In genomic region chr16:678209-678857, GRCh38 we compare ENCODE assay signal across 14 cellular contexts. TPM values are rescaled to one million over a fixed set of nuclear protein-coding genes. Genes with fewer than 3 reads are reported as not detected.
A peak's percentile ranks its signal among the peaks of the same experiment; 100 is the strongest.
DNase-seq lines count a peak whose midpoint lies in the region; ATAC-seq and TF ChIP-seq lines count a peak whose summit lies in the region.
"Had no signal": no experiment of that assay in that cellular context is flagged by ENCODE, and none has a peak within 500 bp of the region (broad histone marks: within the 10 kb centered on the region; RNA-seq: fewer than 3 reads in every experiment).

No MANE protein-coding gene starts in this region.

- no peak for TF ChIP-seq POLR2A in adrenal gland (IDR thresholded peaks at IDR 0.05)

- H3K9me3 ChIP-seq in SK-N-SH = no peaks in the 10 kb centered on the region
- H3K9me3 ChIP-seq in trophoblast cell (ENCODE audit: insufficient read depth, low read depth, low read length) = peaks cover 4% of the 10 kb centered on the region
- H3K9me3 ChIP-seq in adrenal gland (replicated peaks in 1 of 3) = no peaks in the 10 kb centered on the region
- H3K9me3 ChIP-seq: spleen, testis had no signal

- no peak overlapping the region for H3K18ac ChIP-seq in trophoblast cell (ENCODE audit: low read length)

- H3K79me2 ChIP-seq in SK-N-SH (ENCODE audit: insufficient read depth) (peaks cover 30% of the 10 kb centered on the region), trophoblast cell (ENCODE audit: control insufficient read depth, insufficient read depth, low read length, poor library complexity) (peaks cover 16% of the 10 kb centered on the region)

- H3K14ac ChIP-seq in trophoblast cell (ENCODE audit: low read length) = no peak overlapping the region

- no peak overlapping the region for H3K23ac ChIP-seq in trophoblast cell (ENCODE audit: low read length)

- H3K27ac Mint-ChIP-seq in activated CD8-positive, alpha-beta T cell treated with anti-CD3 and anti-CD28 coated beads for 36 hours = no peak overlapping the region

- 91% methylated on average over 17 of the region's 21 CpGs for WGBS in SK-N-SH (ENCODE audit: low lambda C conversion rate)
- WGBS in trophoblast cell (ENCODE audit: extremely low coverage, insufficient coverage, insufficient read length) = no CpG with 5 or more reads among the region's 21 CpGs
- WGBS in adrenal gland, 4 donors = 49 to 82% (median 75%) methylated on average over 4 to 21 of the region's 21 CpGs

- DNase-seq in SK-N-SH (no peak), trophoblast cell (no peak), AG08395 (ENCODE audit: low spot score) (no peak), adrenal gland (no peak)
- DNase-seq in activated CD8-positive, alpha-beta T cell treated with anti-CD3 and anti-CD28 coated beads for 36 hours = no peak
- DNase-seq: head of caudate nucleus, islet precursor cell, T-helper 2 cell, testis had no signal

- no peak for ATAC-seq in SK-N-SH treated with all-trans-retinoic acid at 6 μM for 48 hours
- ATAC-seq in activated CD8-positive, alpha-beta T cell treated with anti-CD3 and anti-CD28 coated beads for 36 hours = no peak

- intact Hi-C loops in activated CD8-positive, alpha-beta T cell treated with anti-CD3 and anti-CD28 coated beads for 36 hours (cut with micrococcal nuclease) = no loop called here
- intact Hi-C loops in adrenal gland (cut with DNase I) = no loop called here

- H2BK120ac ChIP-seq in trophoblast cell (ENCODE audit: insufficient read depth, low read length, poor library complexity) = no peak overlapping the region

- peaks cover 34% of the 10 kb centered on the region for H3K4me1 Mint-ChIP-seq in activated CD8-positive, alpha-beta T cell treated with anti-CD3 and anti-CD28 coated beads for 36 hours (ENCODE audit: low read depth)

- H3K9ac ChIP-seq in SK-N-SH (no peak overlapping the region), trophoblast cell (ENCODE audit: low read length) (no peak overlapping the region)
- H3K9ac ChIP-seq: parathyroid adenoma had no signal

- no peak for TF ChIP-seq EP300 in SK-N-SH (IDR thresholded peaks at IDR 0.05; ENCODE audit: borderline replicate concordance in 1 of 2, low read depth in 1 of 2, low read length in 1 of 2)

- no peak overlapping the region for H3K4me3 ChIP-seq in SK-N-SH (ENCODE audit: low read depth in 2 of 2, low read length in 1 of 2)
- no peak overlapping the region for H3K4me3 ChIP-seq in trophoblast cell (ENCODE audit: low read depth, low read length)
- H3K4me3 ChIP-seq in adrenal gland = no peak overlapping the region

- H3K4ac ChIP-seq in trophoblast cell (ENCODE audit: low read depth, low read length) = no peak overlapping the region

- no peak overlapping the region for H2BK5ac ChIP-seq in trophoblast cell (ENCODE audit: low read depth, low read length, poor library complexity)

- POLR2A ChIA-PET in SK-N-SH (lab: Yijun Ruan, JAX) = interaction anchor here (1.0 to 1.6 kb wide), 4 partner anchors 11 to 38 kb away, joined by 4 to 10 read pairs (median 4); partner anchors contain the start of genes RHOT2 and WDR24
- POLR2A ChIA-PET in activated CD8-positive, alpha-beta T cell treated with anti-CD3 and anti-CD28 coated beads for 36 hours (lab: Charles Lee) = interaction anchor here (0.5 to 1.4 kb wide), 6 partner anchors 8 to 1310 kb away, joined by 3 to 9 read pairs (median 3); partner anchors contain the start of genes RHOT2 and WDR90

- TF ChIP-seq CTCF in SK-N-SH (IDR thresholded peaks at IDR 0.05) (no peak), adrenal gland (IDR thresholded peaks at IDR 0.05) (no peak)
- TF ChIP-seq CTCF in activated CD8-positive, alpha-beta T cell treated with anti-CD3 and anti-CD28 coated beads for 36 hours (IDR thresholded peaks at IDR 0.05) = no peak

- H4K12ac ChIP-seq in trophoblast cell (ENCODE audit: low read depth, low read length) = no peak overlapping the region

- H3K4me2 ChIP-seq in SK-N-SH = no peak overlapping the region
- no peak overlapping the region for H3K4me2 ChIP-seq in trophoblast cell (ENCODE audit: low read length)

- peaks cover 7% of the 10 kb centered on the region for H3K27me3 Mint-ChIP-seq in activated CD8-positive, alpha-beta T cell treated with anti-CD3 and anti-CD28 coated beads for 36 hours

- peaks cover 8% of the 10 kb centered on the region for H3K79me1 ChIP-seq in trophoblast cell (ENCODE audit: low read length)

- H3K36me3 ChIP-seq in SK-N-SH (replicated peaks in 1 of 2; ENCODE audit: control insufficient read depth in 1 of 2, insufficient read depth in 2 of 2, low read length in 1 of 2) (peaks cover 13 to 34% of the 10 kb centered on the region in 2 experiments), trophoblast cell (ENCODE audit: control insufficient read depth in 1 of 2, insufficient read depth in 2 of 2, low read length in 2 of 2) (peaks cover 33 to 37% of the 10 kb centered on the region in 2 experiments), adrenal gland (replicated peaks in 1 of 2) (peaks cover 0 to 24% of the 10 kb centered on the region in 2 donors)

- no peak overlapping the region for H2BK12ac ChIP-seq in trophoblast cell (ENCODE audit: low read length)

- no peaks in the 10 kb centered on the region for H3K9me2 ChIP-seq in SK-N-SH

- no peak for TF ChIP-seq RAD21 in SK-N-SH (IDR thresholded peaks at IDR 0.05; ENCODE audit: low read length)

- H4K20me1 ChIP-seq in SK-N-SH (ENCODE audit: insufficient read depth) = peaks cover 23% of the 10 kb centered on the region

- H3K27me3 ChIP-seq in SK-N-SH (ENCODE audit: insufficient read depth) (no peaks in the 10 kb centered on the region), trophoblast cell (ENCODE audit: insufficient read depth, low read length) (peaks cover 3% of the 10 kb centered on the region), adrenal gland (no peaks in the 10 kb centered on the region)
- H3K27me3 ChIP-seq: testis had no signal

- no peak overlapping the region for H4K91ac ChIP-seq in trophoblast cell (ENCODE audit: low read depth, low read length)

- H2AFZ ChIP-seq in SK-N-SH (ENCODE audit: low read depth) (no peak overlapping the region), trophoblast cell (ENCODE audit: insufficient read depth, low read length, poor library complexity) (no peak overlapping the region)

- peaks cover 14% of the 10 kb centered on the region for H3F3A ChIP-seq in SK-N-SH (replicated peaks; ENCODE audit: insufficient read depth)

- H4K8ac ChIP-seq in trophoblast cell (ENCODE audit: low read depth, low read length) = peak overlapping the region; percentile 76

- H3K27ac ChIP-seq in SK-N-SH (ENCODE audit: low read depth in 2 of 2, low read length in 1 of 2) = peak overlapping the region; percentile 82 to 96; a peak in 3 of 4 replicates
- no peak overlapping the region for H3K27ac ChIP-seq in trophoblast cell (ENCODE audit: low read depth, low read length)
- H3K27ac ChIP-seq in adrenal gland = no peak overlapping the region

- CTCF ChIA-PET in SK-N-SH (lab: Yijun Ruan, JAX) = interaction anchor here (0.8 to 3.8 kb wide), 7 partner anchors 11 to 42 kb away, joined by 3 to 20 read pairs (median 3); partner anchors contain the start of genes RHOT2 and WDR90
- CTCF ChIA-PET in activated CD8-positive, alpha-beta T cell treated with anti-CD3 and anti-CD28 coated beads for 36 hours (lab: Charles Lee) = interaction anchor here (1.0 to 1.4 kb wide), 2 partner anchors 11 to 29 kb away, joined by 3 to 9 read pairs; partner anchors contain the start of genes RHOT2 and WDR90

- peak overlapping the region; percentile 11 for H3K4me3 Mint-ChIP-seq in activated CD8-positive, alpha-beta T cell treated with anti-CD3 and anti-CD28 coated beads for 36 hours

- no peaks in the 10 kb centered on the region for H3K9me3 Mint-ChIP-seq in activated CD8-positive, alpha-beta T cell treated with anti-CD3 and anti-CD28 coated beads for 36 hours
- H3K9me3 Mint-ChIP-seq: activated T-helper 1 cell treated with anti-CD3 and anti-CD28 coated beads, Interleukin-12 subunit alpha, Interleukin-12 subunit beta, Interleukin-2, Interleukin-4 antibody, amounts not matched to agents 30 ng/mL and 10 ng/mL and 1 ng/mL, durations not matched to agents 14 hours and 24 hours and 36 hours; IgD-negative memory B cell had no signal

- H2AK5ac ChIP-seq in trophoblast cell (ENCODE audit: low read length) = peak overlapping the region; percentile 37

- peaks cover 19% of the 10 kb centered on the region for H3K36me3 Mint-ChIP-seq in activated CD8-positive, alpha-beta T cell treated with anti-CD3 and anti-CD28 coated beads for 36 hours (ENCODE audit: low read depth)
- H3K36me3 Mint-ChIP-seq: IgD-negative memory B cell had no signal

- H3K4me1 ChIP-seq in SK-N-SH (ENCODE audit: control insufficient read depth in 1 of 2, insufficient read depth in 2 of 2, low read depth in 1 of 2, low read length in 1 of 2) (peaks cover 8 to 41% of the 10 kb centered on the region in 2 experiments; a peak in 2 of 4 replicates), trophoblast cell (ENCODE audit: control insufficient read depth in 1 of 2, insufficient read depth in 2 of 2, low read length in 2 of 2) (peaks cover 29 to 30% of the 10 kb centered on the region in 2 experiments), adrenal gland (replicated peaks in 1 of 2) (peaks cover 31 to 41% of the 10 kb centered on the region in 2 donors)

RNA-seq across cellular contexts. Expression of gene STUB1, which starts 1.9 kb away (rescaled TPM):
- polyA plus RNA-seq in SK-N-SH (2012; rRNA removed) = 268 and 323 TPM in 2 replicates
- polyA plus RNA-seq in SK-N-SH (2012; cell fraction: cytosol; rRNA removed) = 198 and 270 TPM in 2 replicates
- 616 and 791 TPM in 2 replicates for polyA plus RNA-seq in SK-N-SH (2012; cell fraction: nucleus; rRNA removed)
- 10 to 100 TPM; 57.1 to 61.7 TPM for total RNA-seq in activated CD8-positive, alpha-beta T cell treated with anti-CD3 and anti-CD28 coated beads for 36 hours
- 96.7 and 97.1 TPM in 2 replicates for polyA plus RNA-seq in trophoblast cell (2013)
- total RNA-seq in adrenal gland = 100 to 1,000 TPM; 160 to 339 (median 213) TPM
- 100 to 1,000 TPM; 121 to 199 (median 177) TPM for polyA plus RNA-seq in adrenal gland

RNA-seq across cellular contexts. Expression of gene RHBDL1, which starts 2.9 kb away (rescaled TPM):
- polyA plus RNA-seq in SK-N-SH (2012; rRNA removed) (4.1 and 6.8 TPM in 2 replicates), adrenal gland (10 to 100 TPM in 2 of 3 donors, under 1 TPM in 1; 0.13 to 21.1 (median 12.2) TPM)
- polyA plus RNA-seq in SK-N-SH (2012; cell fraction: cytosol; rRNA removed) = 0.27 and 0.37 TPM in 2 replicates
- 57.6 and 90.7 TPM in 2 replicates for polyA plus RNA-seq in SK-N-SH (2012; cell fraction: nucleus; rRNA removed)
- total RNA-seq in activated CD8-positive, alpha-beta T cell treated with anti-CD3 and anti-CD28 coated beads for 36 hours = under 1 TPM; 0.79 to 0.89 TPM
- 1.3 TPM in 2 replicates for polyA plus RNA-seq in trophoblast cell (2013)
- total RNA-seq in adrenal gland = 10 to 100 TPM in 1 of 8 donors, 1 to 10 TPM in 7; 1.4 to 11.5 (median 3.8) TPM

RNA-seq across cellular contexts. Expression of gene JMJD8, which starts 5.8 kb away (rescaled TPM):
- polyA plus RNA-seq in SK-N-SH (2012; rRNA removed) (49.2 and 67.0 TPM in 2 replicates), adrenal gland (10 to 100 TPM; 50.8 to 97.7 (median 72.6) TPM)
- 26.2 and 45.4 TPM in 2 replicates for polyA plus RNA-seq in SK-N-SH (2012; cell fraction: cytosol; rRNA removed)
- 89.7 and 119 TPM in 2 replicates for polyA plus RNA-seq in SK-N-SH (2012; cell fraction: nucleus; rRNA removed)
- 10 to 100 TPM; 26.2 to 28.7 TPM for total RNA-seq in activated CD8-positive, alpha-beta T cell treated with anti-CD3 and anti-CD28 coated beads for 36 hours
- polyA plus RNA-seq in trophoblast cell (2013) = 38.3 and 39.8 TPM in 2 replicates
- 100 to 1,000 TPM in 3 of 8 donors, 10 to 100 TPM in 5; 80.1 to 137 (median 98.8) TPM for total RNA-seq in adrenal gland

RNA-seq across cellular contexts. Expression of gene RHOT2, which starts 10.4 kb away (rescaled TPM):
- polyA plus RNA-seq in SK-N-SH (2012; rRNA removed) (229 and 255 TPM in 2 replicates), adrenal gland (100 to 1,000 TPM in 2 of 3 donors, 10 to 100 TPM in 1; 37.9 to 462 (median 302) TPM)
- 35.0 and 57.3 TPM in 2 replicates for polyA plus RNA-seq in SK-N-SH (2012; cell fraction: cytosol; rRNA removed)
- 1,708 and 2,289 TPM in 2 replicates for polyA plus RNA-seq in SK-N-SH (2012; cell fraction: nucleus; rRNA removed)
- 100 to 1,000 TPM; 110 TPM for total RNA-seq in activated CD8-positive, alpha-beta T cell treated with anti-CD3 and anti-CD28 coated beads for 36 hours
- polyA plus RNA-seq in trophoblast cell (2013) = 74.5 and 75.8 TPM in 2 replicates
- total RNA-seq in adrenal gland = 100 to 1,000 TPM in 2 of 8 donors, 10 to 100 TPM in 6; 34.7 to 177 (median 89.2) TPM

RNA-seq across cellular contexts. Expression of gene WDR24, which starts 11.9 kb away (rescaled TPM):
- 5.0 and 6.4 TPM in 2 replicates for polyA plus RNA-seq in SK-N-SH (2012; rRNA removed)
- polyA plus RNA-seq in SK-N-SH (2012; cell fraction: cytosol; rRNA removed) = 1.8 and 3.1 TPM in 2 replicates
- polyA plus RNA-seq in SK-N-SH (2012; cell fraction: nucleus; rRNA removed) = 23.2 and 33.0 TPM in 2 replicates
- total RNA-seq in activated CD8-positive, alpha-beta T cell treated with anti-CD3 and anti-CD28 coated beads for 36 hours = 10 to 100 TPM; 17.6 to 18.7 TPM
- 8.8 and 9.1 TPM in 2 replicates for polyA plus RNA-seq in trophoblast cell (2013)
- total RNA-seq in adrenal gland = 10 to 100 TPM; 12.8 to 24.5 (median 18.0) TPM
- polyA plus RNA-seq in adrenal gland = 10 to 100 TPM in 2 of 3 donors, 1 to 10 TPM in 1; 2.2 to 15.0 (median 10.9) TPM

Comparison
In these comparisons a context has a peak if more than half of its experiments do, and no peak if none do; other contexts are left out.
1. H3K27ac ChIP-seq: peak in SK-N-SH (2 of 2); none in trophoblast cell (single experiment) and adrenal gland (0 of 5).